In the genomic region with DNA sequence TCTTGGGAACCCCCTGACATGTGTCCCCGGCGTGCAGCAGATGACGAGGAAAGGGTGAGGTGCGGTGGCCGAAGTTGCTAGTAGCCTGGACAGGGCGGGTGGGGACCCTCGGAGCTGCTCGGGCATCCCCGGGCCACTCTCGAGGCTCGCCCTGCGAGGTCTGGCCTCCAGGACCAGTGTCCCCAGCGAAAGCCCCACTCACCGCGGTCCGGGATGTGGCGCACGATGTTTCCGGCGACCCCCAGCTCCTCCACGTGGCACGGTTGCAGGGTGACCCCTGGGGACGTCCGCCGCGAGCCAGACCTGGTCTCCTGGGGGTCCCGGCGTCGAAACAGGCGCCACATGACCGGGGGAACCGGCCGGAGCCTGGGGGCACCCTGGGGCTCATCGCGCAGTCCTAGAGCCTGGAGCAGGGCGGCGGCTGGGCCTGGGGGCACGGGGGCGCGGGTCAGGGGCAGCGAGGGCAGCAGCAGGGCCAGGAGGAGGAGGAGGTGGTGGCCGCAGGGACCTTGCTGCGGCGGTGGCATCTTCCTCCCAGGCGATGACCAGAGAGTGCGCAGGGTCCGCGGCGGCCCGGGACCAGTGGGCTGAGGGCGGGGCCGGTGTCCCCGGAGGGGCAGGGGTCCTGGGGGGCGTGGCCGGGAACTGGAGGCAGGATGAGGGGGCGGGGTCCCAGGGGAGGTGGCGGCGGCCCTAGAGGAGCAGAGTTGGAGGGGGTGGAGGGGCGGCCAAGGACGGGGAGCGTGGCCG, we compare ENCODE assay signal across 1 cellular context.
A peak's percentile ranks its signal among the peaks of the same experiment; 100 is the strongest.
TF ChIP-seq lines count a peak whose summit lies in the region.

No MANE protein-coding gene starts in this region.

TF ChIP-seq in K562, 482 proteins besides CTCF, POLR2A, EP300 and RAD21:
- TF ChIP-seq CEBPG (CRISPR knock-in tag; IDR thresholded peaks at IDR 0.05) (no peak), CEBPG (tag; conservative IDR thresholded peaks at IDR 0.05 in 1 of 2, IDR thresholded peaks at IDR 0.05 in 1 of 2) (no peak), XRCC4 (IDR thresholded peaks at IDR 0.05; ENCODE audit: extremely low read depth, insufficient read depth, insufficient read length) (no peak), POLR2G (IDR thresholded peaks at IDR 0.05; ENCODE audit: low read depth, low read length) (peak; percentile 66; the same call in 1 of the 2 replicates), SMARCC2 (IDR thresholded peaks at IDR 0.05; ENCODE audit: low read depth) (no peak), PPARD (CRISPR knock-in tag; IDR thresholded peaks at IDR 0.05) (no peak), NCOA1 (IDR thresholded peaks at IDR 0.05; ENCODE audit: low read depth) (no peak), MED1 (CRISPR knock-in tag; IDR thresholded peaks at IDR 0.05; ENCODE audit: borderline replicate concordance) (no peak)
- TF ChIP-seq, protein P1, sequence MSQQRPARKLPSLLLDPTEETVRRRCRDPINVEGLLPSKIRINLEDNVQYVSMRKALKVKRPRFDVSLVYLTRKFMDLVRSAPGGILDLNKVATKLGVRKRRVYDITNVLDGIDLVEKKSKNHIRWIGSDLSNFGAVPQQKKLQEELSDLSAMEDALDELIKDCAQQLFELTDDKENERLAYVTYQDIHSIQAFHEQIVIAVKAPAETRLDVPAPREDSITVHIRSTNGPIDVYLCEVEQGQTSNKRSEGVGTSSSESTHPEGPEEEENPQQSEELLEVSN (IDR thresholded peaks at IDR 0.05; ENCODE audit: borderline replicate concordance in 1 of 2, extremely low read depth in 1 of 2, insufficient read depth in 1 of 2, insufficient read length in 1 of 2, low read depth in 1 of 2, low read length in 1 of 2, poor library complexity in 1 of 2, severe bottlenecking in 1 of 2): peak in 1 of 2 experiments; percentile 2
